15 cellular contexts compared by ENCODE assay signal in genomic region chr4:126738926-126739325, GRCh38.
DNase-seq lines count a peak whose midpoint lies in the region; ATAC-seq, FAIRE-seq and TF ChIP-seq lines count a peak whose summit lies in the region.
"Had no signal": no experiment of that assay in that cellular context is flagged by ENCODE, and none has a peak within 500 bp of the region (broad histone marks: within the 10 kb centered on the region; RNA-seq: fewer than 3 reads in every experiment).

No MANE protein-coding gene starts in this region.

- intact Hi-C loops in spleen (cut with DNase I; ENCODE audit: low total_unique reads), result no loop called here

- WGBS in spleen, 5 donors, result 0 to 83% (median 49%) methylated on average over 1 of the region's 1 CpG

- DNase-seq in LHCN-M2 (ENCODE audit: low read depth), result peak; percentile 69
- DNase-seq in bronchial epithelial cell (ENCODE audit: low read depth), result peak; percentile 77
- peak in 1 of 2 donors; percentile 14 for DNase-seq in foreskin keratinocyte
- no peak for DNase-seq in GM20000 (ENCODE audit: low spot score)
- DNase-seq in AG08396 (ENCODE audit: low spot score), result no peak
- DNase-seq in pons (ENCODE audit: low spot score), result no peak
- DNase-seq in spleen, result no peak
- DNase-seq: ACHN, DMS79 treated with DMSO at 0.1 percent for 48 hours, NCI-H1417 treated with DMSO at 0.1 percent for 48 hours, NCI-H187 treated with DMSO at 0.1 percent for 48 hours, NCI-H345, NCI-H524 treated with DMSO at 0.1 percent for 48 hours had no signal

- no peaks in the 10 kb centered on the region for H3K4me1 ChIP-seq in foreskin keratinocyte
- no peaks in the 10 kb centered on the region for H3K4me1 ChIP-seq in spleen
- H3K4me1 ChIP-seq: SJSA1 had no signal

- no peak for FAIRE-seq in bronchial epithelial cell (lab: Jason Lieb, UNC)
- FAIRE-seq: H54 had no signal

- ATAC-seq in foreskin keratinocyte, result peak; percentile 54

- peaks cover 0 to 4% (median 0%) of the 10 kb centered on the region in 8 donors for H3K9me3 ChIP-seq in spleen
- H3K9me3 ChIP-seq: SJSA1 had no signal

- H3K4me3 ChIP-seq in bronchial epithelial cell (ENCODE audit: low read depth, low read length) (no peak overlapping the region), spleen (no peak overlapping the region)
- H3K4me3 ChIP-seq: SJSA1 had no signal

- TF ChIP-seq POLR2A in spleen (IDR thresholded peaks at IDR 0.05), result no peak

- no peak for TF ChIP-seq CTCF in bronchial epithelial cell (IDR thresholded peaks at IDR 0.05; ENCODE audit: insufficient read depth, low read length, severe bottlenecking)
- no peak for TF ChIP-seq CTCF in foreskin keratinocyte (conservative IDR thresholded peaks at IDR 0.05)
- TF ChIP-seq CTCF in GM20000 (IDR thresholded peaks at IDR 0.05; ENCODE audit: extremely low read depth, missing control alignments), result no peak
- no peak for TF ChIP-seq CTCF in spleen (IDR thresholded peaks at IDR 0.05 in 8 of 11, conservative IDR thresholded peaks at IDR 0.05 in 3 of 11)

- H3K36me3 ChIP-seq in bronchial epithelial cell (ENCODE audit: control insufficient read depth, insufficient read depth, low read length), result no peaks in the 10 kb centered on the region
- H3K36me3 ChIP-seq in spleen, result no peaks in the 10 kb centered on the region
- H3K36me3 ChIP-seq: SJSA1 had no signal

- H3K27ac ChIP-seq in foreskin keratinocyte (no peak overlapping the region), spleen (no peak overlapping the region)
- H3K27ac ChIP-seq: SJSA1 had no signal

- H3K27me3 ChIP-seq in bronchial epithelial cell (ENCODE audit: control insufficient read depth, insufficient read depth, low read length) (no peaks in the 10 kb centered on the region), foreskin keratinocyte (no peaks in the 10 kb centered on the region), spleen (replicated peaks in 1 of 7) (no peaks in the 10 kb centered on the region)
- H3K27me3 ChIP-seq: SJSA1 had no signal

Comparison
In these comparisons a context has a peak if more than half of its experiments do, and no peak if none do; other contexts are left out.
1. DNase-seq: peak in LHCN-M2 (single experiment) and bronchial epithelial cell (single experiment); none in GM20000 (single experiment), AG08396 (single experiment), pons (single experiment) and spleen (single experiment).